2 cellular contexts compared by ENCODE assay signal in genomic region chr2:12861344-12861942, GRCh38.
TF ChIP-seq lines count a peak whose summit lies in the region.

No MANE protein-coding gene starts in this region.

TF ChIP-seq in SK-N-SH, 30 proteins besides CTCF, POLR2A, EP300 and RAD21 (continued from another document):
- TF ChIP-seq, protein P1, sequence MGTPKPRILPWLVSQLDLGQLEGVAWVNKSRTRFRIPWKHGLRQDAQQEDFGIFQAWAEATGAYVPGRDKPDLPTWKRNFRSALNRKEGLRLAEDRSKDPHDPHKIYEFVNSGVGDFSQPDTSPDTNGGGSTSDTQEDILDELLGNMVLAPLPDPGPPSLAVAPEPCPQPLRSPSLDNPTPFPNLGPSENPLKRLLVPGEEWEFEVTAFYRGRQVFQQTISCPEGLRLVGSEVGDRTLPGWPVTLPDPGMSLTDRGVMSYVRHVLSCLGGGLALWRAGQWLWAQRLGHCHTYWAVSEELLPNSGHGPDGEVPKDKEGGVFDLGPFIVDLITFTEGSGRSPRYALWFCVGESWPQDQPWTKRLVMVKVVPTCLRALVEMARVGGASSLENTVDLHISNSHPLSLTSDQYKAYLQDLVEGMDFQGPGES (IDR thresholded peaks at IDR 0.05; ENCODE audit: low read depth, low read length), result no peak

TF ChIP-seq in SK-N-SH treated with all-trans-retinoic acid at 6 μM for 48 hours, 23 proteins besides CTCF, POLR2A, EP300 and RAD21 (continued from another document):
- no peak for TF ChIP-seq RARB (CRISPR knock-in tag; IDR thresholded peaks at IDR 0.05)
TF ChIP-seq in SK-N-SH treated with all-trans-retinoic acid at 6 μM for 48 hours: peak in this region for 0.
